In the genomic region with DNA sequence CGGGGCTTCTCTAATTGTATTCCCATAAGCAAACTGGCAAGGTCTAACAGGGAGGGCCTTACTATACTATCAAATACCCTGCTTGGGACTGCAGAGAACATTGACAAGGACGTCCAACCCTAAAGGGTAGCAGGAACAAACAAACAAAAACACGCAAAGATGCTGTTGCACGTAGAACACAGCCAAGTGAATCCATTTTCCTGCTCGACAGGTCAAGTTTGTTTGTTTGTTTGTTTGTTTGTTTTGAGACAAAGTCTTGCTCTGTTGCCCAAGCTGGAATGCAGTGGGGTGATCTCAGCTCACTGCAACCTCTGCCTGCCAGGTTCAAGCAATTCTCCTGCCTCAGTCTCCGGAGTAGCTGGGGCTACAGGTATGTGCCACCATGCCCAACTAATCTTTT, we compare ENCODE assay signal across 24 cellular contexts.
"Had no signal": no experiment of that assay in that cellular context is flagged by ENCODE, and none has a peak within 500 bp of the region (broad histone marks: within the 10 kb centered on the region; RNA-seq: fewer than 3 reads in every experiment).

No MANE protein-coding gene starts in this region.

- H3K27ac ChIP-seq: cardiac muscle cell had no signal

- H3K27ac Mint-ChIP-seq: activated CD4-positive, alpha-beta memory T cell treated with anti-CD3 and anti-CD28 coated beads, Interleukin-2, amount 10 ng/mL, durations not matched to agents 7 days and 5 days; activated CD4-positive, alpha-beta T cell treated with anti-CD3 and anti-CD28 coated beads for 36 hours; activated naive CD4-positive, alpha-beta T cell treated with anti-CD3 and anti-CD28 coated beads for 36 hours; activated naive CD8-positive, alpha-beta T cell; activated T-helper 17 cell treated with anti-CD3 and anti-CD28 coated beads, Interleukin-2, amount 50 U/mL, for 72 hours; T-helper 17 cell had no signal

- H3K27me3 ChIP-seq: cardiac muscle cell had no signal

- H3K4me3 Mint-ChIP-seq: activated CD4-positive, alpha-beta memory T cell treated with anti-CD3 and anti-CD28 coated beads, Interleukin-2, amount 10 ng/mL, durations not matched to agents 7 days and 5 days; activated CD4-positive, alpha-beta T cell treated with anti-CD3 and anti-CD28 coated beads for 36 hours; activated naive CD4-positive, alpha-beta T cell treated with anti-CD3 and anti-CD28 coated beads for 36 hours; activated naive CD8-positive, alpha-beta T cell; activated T-helper 17 cell treated with anti-CD3 and anti-CD28 coated beads, Interleukin-2, amount 50 U/mL, for 72 hours; brain; T-helper 17 cell had no signal

- H3K27me3 Mint-ChIP-seq: activated CD4-positive, alpha-beta memory T cell treated with anti-CD3 and anti-CD28 coated beads, Interleukin-2, amount 10 ng/mL, durations not matched to agents 7 days and 5 days; activated CD4-positive, alpha-beta T cell treated with anti-CD3 and anti-CD28 coated beads for 36 hours; activated naive CD8-positive, alpha-beta T cell; activated T-helper 17 cell treated with anti-CD3 and anti-CD28 coated beads, Interleukin-2, amount 50 U/mL, for 72 hours; brain; T-helper 17 cell had no signal

- DNase-seq: activated CD4-positive, alpha-beta memory T cell treated with anti-CD3 and anti-CD28 coated beads, Interleukin-2, amount 10 ng/mL, durations not matched to agents 7 days and 5 days; activated CD4-positive, alpha-beta T cell treated with anti-CD3 and anti-CD28 coated beads for 36 hours; activated CD4-positive, alpha-beta T cell treated with anti-CD3 and anti-CD28 coated beads, Interleukin-2, amount 50 U/mL, for 1 hour; activated CD4-positive, CD25-positive, alpha-beta regulatory T cell; activated gamma-delta T cell; activated naive CD4-positive, alpha-beta T cell treated with anti-CD3 and anti-CD28 coated beads for 36 hours; activated T-cell treated with anti-CD3 and anti-CD28 coated beads for 4 hours; activated T-cell treated with anti-CD3 and anti-CD28 coated beads, Interleukin-2, amount 50 U/mL, for 48 hours; amygdala; cerebellar nuclear complex; NCI-H1092; NCI-H1930; NCI-H2107; NCI-H2227 treated with DMSO at 0.1 percent for 48 hours; NCI-H526; NK-92 treated with Interleukin-12 subunit alpha and Interleukin-12 subunit beta, amount 100 ng/mL, for 24 hours; PC-3; SHP77 treated with DMSO at 0.1 percent for 48 hours; T-helper 17 cell; T-helper 9 cell had no signal

- H3K4me1 Mint-ChIP-seq: activated T-helper 17 cell treated with anti-CD3 and anti-CD28 coated beads, Interleukin-2, amount 50 U/mL, for 72 hours had no signal

- H3K9me3 Mint-ChIP-seq: activated CD4-positive, alpha-beta memory T cell treated with anti-CD3 and anti-CD28 coated beads, Interleukin-2, amount 10 ng/mL, durations not matched to agents 7 days and 5 days; activated naive CD4-positive, alpha-beta T cell treated with anti-CD3 and anti-CD28 coated beads for 36 hours; activated T-helper 17 cell treated with anti-CD3 and anti-CD28 coated beads, Interleukin-2, amount 50 U/mL, for 72 hours; brain had no signal

- H3K4me3 ChIP-seq: cardiac muscle cell had no signal
